9 cellular contexts compared by ENCODE assay signal in the genomic region with DNA sequence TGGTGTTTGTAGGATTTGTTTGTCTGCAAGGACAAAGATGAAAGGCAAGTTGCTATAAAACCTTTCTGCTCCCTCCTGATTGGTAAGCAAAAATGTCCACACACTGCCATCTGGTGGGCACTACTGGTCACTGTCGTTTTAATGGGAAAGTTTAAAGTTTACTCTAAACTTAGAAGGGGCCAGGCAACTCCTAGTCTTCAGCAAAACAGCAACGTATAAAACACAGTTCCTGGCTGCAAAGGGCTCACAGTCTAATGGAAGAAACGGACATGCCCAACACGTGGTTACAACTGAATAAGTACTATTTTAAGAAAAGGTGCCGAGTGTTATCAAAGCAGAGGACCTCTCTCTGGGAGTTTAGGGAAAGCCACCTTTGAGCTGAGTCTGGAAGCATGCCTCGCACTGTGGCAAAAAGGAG. TPM values are rescaled to one million over a fixed set of nuclear protein-coding genes. Genes with fewer than 3 reads are reported as not detected.
DNase-seq lines count a peak whose midpoint lies in the region; ATAC-seq and TF ChIP-seq lines count a peak whose summit lies in the region.
"Had no signal": no experiment of that assay in that cellular context is flagged by ENCODE, and none has a peak within 500 bp of the region (broad histone marks: within the 10 kb centered on the region; RNA-seq: fewer than 3 reads in every experiment).

No MANE protein-coding gene starts in this region.

- DNase-seq in DMS 273 (lab: John Stamatoyannopoulos, UW; ENCODE audit: unreplicated experiment) (peak; percentile 87), KBM-7 (peak; percentile 71), RWPE2 (ENCODE audit: low spot score) (no peak), germinal center (ENCODE audit: low spot score) (peak; percentile 53), osteocyte (ENCODE audit: extremely low spot score, unreplicated experiment) (peak; percentile 86), transverse colon (peak; percentile 67)
- peak; percentile 54 for DNase-seq in activated gamma-delta T cell treated with anti-CD3 and anti-CD28 coated beads, Interleukin-2, amount 50 U/mL, for 16 hours (ENCODE audit: low read depth)

- H3K36me3 ChIP-seq in RWPE2 (ENCODE audit: low read depth): no peaks in the 10 kb centered on the region
- no peaks in the 10 kb centered on the region for H3K36me3 ChIP-seq in transverse colon

- H3K36me3 Mint-ChIP-seq in osteocyte (ENCODE audit: unreplicated experiment): no peaks in the 10 kb centered on the region
- H3K36me3 Mint-ChIP-seq: activated naive CD8-positive, alpha-beta T cell had no signal

- 26 to 32% methylated on average over 6 of the region's 6 CpGs for WGBS in transverse colon (ENCODE audit: low coverage in 1 of 2), 2 donors

- H3K27ac ChIP-seq in RWPE2 (ENCODE audit: poor library complexity, severe bottlenecking) (no peak overlapping the region), transverse colon (no peak overlapping the region)

- peak overlapping the region; percentile 20 for H3K27ac Mint-ChIP-seq in osteocyte (ENCODE audit: unreplicated experiment)
- H3K27ac Mint-ChIP-seq: activated naive CD8-positive, alpha-beta T cell had no signal

- H3K9me3 Mint-ChIP-seq in osteocyte (ENCODE audit: unreplicated experiment): no peaks in the 10 kb centered on the region

- ATAC-seq in GM21423 (IDR thresholded peaks at IDR 0.05; ENCODE audit: unreplicated experiment): peak; percentile 75
- peak; percentile 73 for ATAC-seq in RWPE2 (ENCODE audit: low read depth)

- no peak overlapping the region for H3K4me3 Mint-ChIP-seq in osteocyte (ENCODE audit: unreplicated experiment)
- H3K4me3 Mint-ChIP-seq: activated naive CD8-positive, alpha-beta T cell had no signal

- no peak for TF ChIP-seq POLR2A in transverse colon (IDR thresholded peaks at IDR 0.05)

- peaks cover 6% of the 10 kb centered on the region for H3K4me1 Mint-ChIP-seq in osteocyte (ENCODE audit: unreplicated experiment)

- H3K27me3 ChIP-seq in RWPE2 (ENCODE audit: insufficient read depth, poor library complexity, severe bottlenecking): no peaks in the 10 kb centered on the region
- no peaks in the 10 kb centered on the region for H3K27me3 ChIP-seq in transverse colon

- intact Hi-C loops in transverse colon (cut with DNase I; ENCODE audit: low total_unique reads): loop anchor here (10.0 kb wide), 1 partner anchor 173 kb away; no protein-coding TSS in a partner anchor

- H3K9me3 ChIP-seq in RWPE2 (ENCODE audit: severe bottlenecking) (no peaks in the 10 kb centered on the region), transverse colon (no peaks in the 10 kb centered on the region)

- H3K4me1 ChIP-seq in RWPE2 (ENCODE audit: insufficient read depth, poor library complexity, severe bottlenecking): no peaks in the 10 kb centered on the region
- peaks cover 0 to 7% (median 4%) of the 10 kb centered on the region in 4 donors for H3K4me1 ChIP-seq in transverse colon

- no peaks in the 10 kb centered on the region for H3K27me3 Mint-ChIP-seq in osteocyte (ENCODE audit: unreplicated experiment)
- H3K27me3 Mint-ChIP-seq: activated naive CD8-positive, alpha-beta T cell had no signal

- no peak for TF ChIP-seq EP300 in transverse colon (IDR thresholded peaks at IDR 0.05; ENCODE audit: low read depth)

- H3K4me3 ChIP-seq in RWPE2 (ENCODE audit: severe bottlenecking) (no peak overlapping the region), transverse colon (no peak overlapping the region)

- in situ Hi-C loops in KBM-7 (cut with MboI; ENCODE audit: low pct_unique_long_range_greater_than_20kb, low sequenced_read_pairs): loop anchor here (25.0 kb wide), 2 partner anchors 186 to 1411 kb away; a partner anchor contains a TSS
- in situ Hi-C loops in transverse colon (cut with MboI; ENCODE audit: low pct_ligation_motif_present in 1 of 4, low pct_unique_long_range_greater_than_20kb in 1 of 4, low sequenced_read_pairs in 3 of 4): loop anchor here in 2 of 4 donors (10.0 to 25.0 kb wide), 2 partner anchors 1411 to 1413 kb away; a partner anchor contains a TSS

- TF ChIP-seq CTCF in RWPE2 (IDR thresholded peaks at IDR 0.05; ENCODE audit: poor library complexity, severe bottlenecking): peak; percentile 85
- peak; percentile 81 for TF ChIP-seq CTCF in osteocyte (IDR thresholded peaks at IDR 0.05)
- peak; percentile 80 to 83 (median 81) for TF ChIP-seq CTCF in transverse colon (IDR thresholded peaks at IDR 0.05)

RNA-seq across cellular contexts. Expression of a gene that starts 23.7 kb away (rescaled TPM):
- total RNA-seq in osteocyte (0.46 and 1.6 TPM in 2 replicates), transverse colon (10 to 100 TPM in 1 of 4 donors, 1 to 10 TPM in 2, not detected in 1; 2.3 to 14.9 (median 4.1) TPM)
